14 cellular contexts compared by ENCODE assay signal in the genomic region with DNA sequence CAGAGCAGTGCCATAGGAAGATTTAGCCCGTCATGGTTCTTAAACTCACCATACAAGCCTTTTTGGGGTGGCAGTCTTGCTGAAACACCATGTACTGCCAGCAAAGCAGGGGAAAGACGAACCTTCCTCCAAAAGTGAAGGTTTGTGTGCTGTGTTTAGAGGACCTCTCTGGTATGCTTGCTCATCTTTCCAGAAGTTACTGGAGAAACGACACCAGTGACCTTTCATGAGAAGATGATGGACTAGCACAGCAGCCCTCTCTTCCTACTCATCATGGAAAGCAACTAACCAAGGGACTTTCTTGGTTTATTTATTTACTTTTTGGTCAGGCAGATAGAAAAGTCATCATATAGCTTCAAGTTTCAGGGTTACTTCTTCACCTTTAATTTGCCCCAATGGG.
DNase-seq lines count a peak whose midpoint lies in the region; ATAC-seq and TF ChIP-seq lines count a peak whose summit lies in the region.
"Had no signal": no experiment of that assay in that cellular context is flagged by ENCODE, and none has a peak within 500 bp of the region (broad histone marks: within the 10 kb centered on the region; RNA-seq: fewer than 3 reads in every experiment).

No MANE protein-coding gene starts in this region.

- peaks cover 0 to 24% (median 7%) of the 10 kb centered on the region in 4 donors for H3K4me1 ChIP-seq in tibial artery

- intact Hi-C loops in tibial artery (cut with DNase I; ENCODE audit: low total_unique reads) (loop anchor here (5.0 to 10.0 kb wide), 3 partner anchors 69 to 444 kb away; partner anchors contain the start of genes KLLN and PTEN), posterior cingulate gyrus (cut with DNase I) (loop anchor here (10.0 kb wide), 1 partner anchor 246 kb away; the partner anchor contains the start of genes KLLN and PTEN)

- no peaks in the 10 kb centered on the region for H3K9me3 Mint-ChIP-seq in T-helper 2 cell treated with Interferon-gamma antibody and Interleukin-4, amounts not matched to agents 5 μg/mL and 100 μg/mL, for 36 hours

- H3K4me3 Mint-ChIP-seq in T-helper 2 cell treated with Interferon-gamma antibody and Interleukin-4, amounts not matched to agents 5 μg/mL and 100 μg/mL, for 36 hours, result no peak overlapping the region

- H3K27ac Mint-ChIP-seq in T-helper 2 cell treated with Interferon-gamma antibody and Interleukin-4, amounts not matched to agents 5 μg/mL and 100 μg/mL, for 36 hours, result no peak overlapping the region

- H3K27me3 ChIP-seq in tibial artery, result no peaks in the 10 kb centered on the region
- H3K27me3 ChIP-seq: MG63, thyroid gland had no signal

- peaks cover 17% of the 10 kb centered on the region for H3K27me3 Mint-ChIP-seq in T-helper 2 cell treated with Interferon-gamma antibody and Interleukin-4, amounts not matched to agents 5 μg/mL and 100 μg/mL, for 36 hours (ENCODE audit: low read depth)

- peak; percentile 29 for ATAC-seq in HG03354 (IDR thresholded peaks at IDR 0.05; ENCODE audit: poor library complexity, severe bottlenecking, unreplicated experiment)
- ATAC-seq in HG03342 (IDR thresholded peaks at IDR 0.05; ENCODE audit: unreplicated experiment), result no peak
- no peak for ATAC-seq in omental fat pad (ENCODE audit: low FRiP score)

- H3K27ac ChIP-seq in coronary artery, result peak overlapping the region; percentile 51 to 73
- H3K27ac ChIP-seq in tibial artery, result peak overlapping the region; percentile 51 to 63
- H3K27ac ChIP-seq: thyroid gland, WERI-Rb-1 had no signal

- H3K36me3 Mint-ChIP-seq in T-helper 2 cell treated with Interferon-gamma antibody and Interleukin-4, amounts not matched to agents 5 μg/mL and 100 μg/mL, for 36 hours (ENCODE audit: low read depth), result no peaks in the 10 kb centered on the region

- H3K9me3 ChIP-seq in tibial artery, result no peaks in the 10 kb centered on the region
- H3K9me3 ChIP-seq: MG63, thyroid gland had no signal

- TF ChIP-seq CTCF in coronary artery (IDR thresholded peaks at IDR 0.05) (no peak), tibial artery (IDR thresholded peaks at IDR 0.05) (no peak), omental fat pad (IDR thresholded peaks at IDR 0.05) (no peak)

- peak; percentile 14 for DNase-seq in T-helper 2 cell treated with Interferon-gamma antibody and Interleukin-4, amounts not matched to agents 5 μg/mL and 100 μg/mL, for 36 hours (ENCODE audit: low spot score)
- DNase-seq in T-helper 2 cell, result no peak
- no peak for DNase-seq in coronary artery (ENCODE audit: low spot score)
- DNase-seq in tibial artery, result no peak
- no peak for DNase-seq in posterior cingulate gyrus
- DNase-seq in omental fat pad (ENCODE audit: low spot score), result no peak
- DNase-seq: activated CD8-positive, alpha-beta memory T cell treated with anti-CD3 and anti-CD28 coated beads for 24 hours; NCI-H187 treated with DMSO at 0.1 percent for 48 hours; NCI-H526 treated with DMSO at 0.1 percent for 48 hours; thyroid gland; WERI-Rb-1 had no signal

- no peaks in the 10 kb centered on the region for H3K36me3 ChIP-seq in tibial artery
- H3K36me3 ChIP-seq: MG63, thyroid gland, WERI-Rb-1 had no signal

- H3K4me3 ChIP-seq in coronary artery, result no peak overlapping the region
- H3K4me3 ChIP-seq in tibial artery, result no peak overlapping the region
- H3K4me3 ChIP-seq: MG63, thyroid gland had no signal

- peaks cover 17% of the 10 kb centered on the region for H3K4me1 Mint-ChIP-seq in T-helper 2 cell treated with Interferon-gamma antibody and Interleukin-4, amounts not matched to agents 5 μg/mL and 100 μg/mL, for 36 hours (ENCODE audit: low read depth)
